In genomic region chr22:36239401-36240171, GRCh38 we compare ENCODE assay signal across 9 cellular contexts. TPM values are rescaled to one million over a fixed set of nuclear protein-coding genes. Genes with fewer than 3 reads are reported as not detected.
DNase-seq lines count a peak whose midpoint lies in the region; ATAC-seq, FAIRE-seq and TF ChIP-seq lines count a peak whose summit lies in the region.
"Had no signal": no experiment of that assay in that cellular context is flagged by ENCODE, and none has a peak within 500 bp of the region (broad histone marks: within the 10 kb centered on the region; RNA-seq: fewer than 3 reads in every experiment).

TSS of gene APOL2 (minus strand) at chr22:36239527. CDS start at chr22:36233162, 6,365 bp downstream.

- ATAC-seq in GM18868 (IDR thresholded peaks at IDR 0.05; ENCODE audit: unreplicated experiment) (peak; percentile 93), HG03108 (IDR thresholded peaks at IDR 0.05; ENCODE audit: unreplicated experiment) (peak; percentile 85)
- ATAC-seq in central memory CD8-positive, alpha-beta T cell (replicated peaks; ENCODE audit: extremely low read depth, poor library complexity, severe bottlenecking), result peak; percentile 99

- H3K27me3 ChIP-seq in AG04450 (ENCODE audit: control insufficient read depth, insufficient read depth, low read length), result no peaks in the 10 kb centered on the region

- peak within 1 kb of the TSS; percentile 83 for H3K27ac ChIP-seq in AG04450 (ENCODE audit: low read depth, low read length)

- H3K27ac Mint-ChIP-seq in central memory CD8-positive, alpha-beta T cell (ENCODE audit: low read depth), result peak within 1 kb of the TSS; percentile 94

- POLR2A ChIA-PET in AG04450 (lab: Yijun Ruan, JAX), result interaction anchor here (0.7 to 1.0 kb wide), 3 partner anchors 11 to 19 kb away, joined by 3 to 5 read pairs (median 4); partner anchors contain the start of gene APOL1

- peak within 1 kb of the TSS; percentile 99 for H3K4me3 Mint-ChIP-seq in central memory CD8-positive, alpha-beta T cell

- peaks cover 19% of the 10 kb centered on the region for H3K36me3 Mint-ChIP-seq in central memory CD8-positive, alpha-beta T cell (ENCODE audit: insufficient read depth)

- H3K27me3 Mint-ChIP-seq in central memory CD8-positive, alpha-beta T cell, result no peaks in the 10 kb centered on the region

- no peaks in the 10 kb centered on the region for H3K9me3 ChIP-seq in AG04450 (ENCODE audit: control insufficient read depth, insufficient read depth, low read length)

- peaks cover 57% of the 10 kb centered on the region for H3K4me1 Mint-ChIP-seq in central memory CD8-positive, alpha-beta T cell

- FAIRE-seq in islet of Langerhans (lab: Jason Lieb, UNC), result peak; percentile 93
- FAIRE-seq: colon had no signal

- TF ChIP-seq CTCF in AG04450 (IDR thresholded peaks at IDR 0.05; ENCODE audit: low read depth, low read length), result peak; percentile 77

- H3K9me3 Mint-ChIP-seq in central memory CD8-positive, alpha-beta T cell, result no peaks in the 10 kb centered on the region

- CTCF ChIA-PET in AG04450 (lab: Charles Lee), result interaction anchor here (0.6 to 2.9 kb wide), 22 partner anchors 9 to 250 kb away, joined by 3 to 16 read pairs (median 4); partner anchors contain the start of gene APOL1

- DNase-seq in AG04450 (ENCODE audit: low read depth, low spot score) (peak; percentile 83), NCI-H2196 (lab: John Stamatoyannopoulos, UW; ENCODE audit: unreplicated experiment) (peak; percentile 73)
- DNase-seq in activated CD4-positive, CD25-positive, alpha-beta regulatory T cell treated with anti-CD3 and anti-CD28 coated beads, Interleukin-2, amount 50 U/mL, for 16 hours (ENCODE audit: low read depth, low spot score), result peak; percentile 71
- peak; percentile 64 to 80 for DNase-seq in central memory CD8-positive, alpha-beta T cell (ENCODE audit: low spot score in 2 of 2)
- peak; percentile 75 for DNase-seq in stimulated activated CD4-positive, alpha-beta T cell treated with anti-CD3 and anti-CD28 coated beads, Interleukin-12 subunit alpha, Interleukin-12 subunit beta, amount 100 ng/mL, for 4 hours

- H3K4me3 ChIP-seq in AG04450 (ENCODE audit: low read depth, low read length), result peak within 1 kb of the TSS; percentile 75

RNA-seq across cellular contexts. Expression of gene APOL2, which starts in this region (rescaled TPM):
- polyA plus RNA-seq in AG04450 (2011; rRNA removed), result 18.8 and 19.7 TPM in 2 replicates
- polyA minus RNA-seq in AG04450 (2011; rRNA and poly(A)+ RNA removed), result 44.0 and 53.1 TPM in 2 replicates

Comparison
In these comparisons a context has a peak if more than half of its experiments do, and no peak if none do; other contexts are left out.
1. Peak in every context shown above with its lines: DNase-seq, ATAC-seq, H3K4me3 ChIP-seq and H3K27ac ChIP-seq.